24 cellular contexts compared by ENCODE assay signal in the genomic region with DNA sequence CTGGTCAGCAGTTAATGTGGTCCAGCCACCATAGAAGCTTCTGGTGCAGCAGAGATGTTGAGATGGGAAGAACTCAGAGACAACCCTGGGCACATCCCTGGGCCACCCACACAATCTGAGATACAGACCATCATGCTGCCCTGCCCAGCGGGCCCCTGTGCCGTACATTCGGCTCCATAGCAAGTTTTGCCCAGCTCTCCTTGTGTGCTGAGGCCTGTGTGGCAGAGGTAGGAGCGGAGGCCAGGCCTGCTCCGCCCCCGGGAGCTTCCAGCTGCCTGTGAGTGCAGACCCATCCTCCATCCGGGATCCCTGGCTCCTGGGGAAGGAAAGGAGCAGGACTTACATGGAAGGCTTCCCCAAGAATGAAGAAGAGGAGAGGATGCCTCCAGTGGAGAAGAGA.
"Had no signal": no experiment of that assay in that cellular context is flagged by ENCODE, and none has a peak within 500 bp of the region (broad histone marks: within the 10 kb centered on the region; RNA-seq: fewer than 3 reads in every experiment).

No MANE protein-coding gene starts in this region.

- DNase-seq: colonic mucosa; dermis blood vessel endothelial cell; effector memory CD4-positive, alpha-beta T cell; foreskin melanocyte; glutamatergic neuron; hypothalamus; immature natural killer cell; islet precursor cell; kidney glomerular epithelial cell; natural killer cell; spleen; stimulated activated CD4-positive, alpha-beta T cell treated with anti-CD3 and anti-CD28 coated beads, Interleukin-4, amount 100 ng/mL, for 4 hours; stimulated activated naive CD8-positive, alpha-beta T cell treated with anti-CD3 and anti-CD28 coated beads, Interleukin-15, Interleukin-2, amounts not matched to agents 100 U/mL and 50 U/mL, for 24 hours; substantia nigra; testis; tibial artery had no signal

- H3K9me3 Mint-ChIP-seq: immature natural killer cell; memory B cell; natural killer cell; stimulated activated memory B cell treated with anti-CD40 and anti-IgM and Interleukin-4, amounts not matched to agents 10 μg/mL and 1 μg/mL and 100 μg/mL, for 72 hours; type B pancreatic cell had no signal

- H3K4me1 Mint-ChIP-seq: memory B cell had no signal

- H3K36me3 ChIP-seq: colonic mucosa, prostate gland, right atrium auricular region had no signal

- H3K36me3 Mint-ChIP-seq: immature natural killer cell; memory B cell; natural killer cell; stimulated activated memory B cell treated with anti-CD40 and anti-IgM and Interleukin-4, amounts not matched to agents 10 μg/mL and 1 μg/mL and 100 μg/mL, for 72 hours had no signal

- H3K27me3 ChIP-seq: colonic mucosa, esophagus muscularis mucosa, right atrium auricular region, spleen, testis, tibial artery had no signal

- H3K4me3 Mint-ChIP-seq: immature natural killer cell; memory B cell; natural killer cell; stimulated activated memory B cell treated with anti-CD40 and anti-IgM and Interleukin-4, amounts not matched to agents 10 μg/mL and 1 μg/mL and 100 μg/mL, for 72 hours; type B pancreatic cell had no signal

- H3K27me3 Mint-ChIP-seq: memory B cell; stimulated activated memory B cell treated with anti-CD40 and anti-IgM and Interleukin-4, amounts not matched to agents 10 μg/mL and 1 μg/mL and 100 μg/mL, for 72 hours; type B pancreatic cell had no signal

- H3K27ac ChIP-seq: colonic mucosa, esophagus muscularis mucosa, prostate gland, right atrium auricular region, spleen, testis, tibial artery had no signal

- H3K9me3 ChIP-seq: colonic mucosa, esophagus muscularis mucosa, prostate gland, right atrium auricular region, spleen, testis, tibial artery had no signal

- H3K27ac Mint-ChIP-seq: immature natural killer cell; memory B cell; natural killer cell; stimulated activated memory B cell treated with anti-CD40 and anti-IgM and Interleukin-4, amounts not matched to agents 10 μg/mL and 1 μg/mL and 100 μg/mL, for 72 hours; type B pancreatic cell had no signal

- H3K4me3 ChIP-seq: colonic mucosa, esophagus muscularis mucosa, lung, prostate gland, right atrium auricular region, skin epidermis, spleen, testis, tibial artery had no signal

- ATAC-seq: natural killer cell; stimulated activated memory B cell treated with anti-CD40 and anti-IgM and Interleukin-4, amounts not matched to agents 10 μg/mL and 1 μg/mL and 100 μg/mL, for 72 hours; stimulated activated naive CD8-positive, alpha-beta T cell treated with anti-CD3 and anti-CD28 coated beads, Interleukin-15, Interleukin-2, amounts not matched to agents 100 U/mL and 50 U/mL, for 24 hours had no signal
